1 cellular context compared by ENCODE assay signal in the genomic region with DNA sequence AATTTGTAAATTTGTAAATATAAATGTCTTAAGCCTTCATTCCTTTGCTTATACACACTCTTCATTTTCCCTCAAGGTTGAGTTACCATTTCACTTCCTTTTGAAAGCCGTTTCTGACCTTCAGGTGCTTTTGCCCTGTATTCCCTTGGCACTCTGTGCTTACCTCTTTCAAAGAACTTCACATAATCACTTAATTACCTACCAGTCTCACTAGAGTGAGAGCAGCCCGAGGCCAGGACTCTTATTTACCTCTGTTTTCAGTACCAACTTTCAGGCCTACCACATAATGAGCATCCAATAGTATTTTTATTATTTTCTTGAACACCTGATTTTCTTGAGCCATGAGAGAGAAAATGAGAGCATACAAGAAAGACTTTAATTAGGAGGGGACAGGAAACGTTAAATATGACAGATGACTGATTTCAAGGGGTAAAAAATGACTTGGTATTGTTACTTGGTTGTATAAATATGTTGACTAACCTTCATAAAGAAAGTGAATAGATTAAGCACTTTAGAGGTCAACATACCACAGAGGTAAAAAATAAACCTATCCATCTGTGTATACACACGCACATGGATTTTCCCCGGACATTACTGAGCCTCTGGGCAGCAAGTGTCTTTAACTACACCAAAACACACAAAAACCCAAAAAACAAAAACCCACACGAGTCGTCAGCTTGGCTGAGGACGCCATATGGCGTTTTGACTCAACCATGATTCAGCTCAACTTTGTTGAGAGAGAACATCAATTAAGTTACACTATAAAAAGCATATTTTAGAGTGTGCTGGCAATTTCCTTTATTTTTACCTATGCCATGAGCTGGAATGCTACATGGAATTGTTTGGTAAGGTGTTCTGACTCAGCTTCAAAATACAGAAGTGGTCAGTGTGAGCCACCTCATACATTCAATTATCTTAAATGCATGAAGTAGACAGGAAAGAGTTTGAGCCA.
TF ChIP-seq lines count a peak whose summit lies in the region.

No MANE protein-coding gene starts in this region.

TF ChIP-seq in GM12878, 131 proteins besides CTCF, POLR2A, EP300 and RAD21 (continues in another document):
- TF ChIP-seq, protein P1, sequence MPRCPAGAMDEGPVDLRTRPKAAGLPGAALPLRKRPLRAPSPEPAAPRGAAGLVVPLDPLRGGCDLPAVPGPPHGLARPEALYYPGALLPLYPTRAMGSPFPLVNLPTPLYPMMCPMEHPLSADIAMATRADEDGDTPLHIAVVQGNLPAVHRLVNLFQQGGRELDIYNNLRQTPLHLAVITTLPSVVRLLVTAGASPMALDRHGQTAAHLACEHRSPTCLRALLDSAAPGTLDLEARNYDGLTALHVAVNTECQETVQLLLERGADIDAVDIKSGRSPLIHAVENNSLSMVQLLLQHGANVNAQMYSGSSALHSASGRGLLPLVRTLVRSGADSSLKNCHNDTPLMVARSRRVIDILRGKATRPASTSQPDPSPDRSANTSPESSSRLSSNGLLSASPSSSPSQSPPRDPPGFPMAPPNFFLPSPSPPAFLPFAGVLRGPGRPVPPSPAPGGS (IDR thresholded peaks at IDR 0.05; ENCODE audit: borderline replicate concordance, insufficient read depth, low read depth, low read length, poor library complexity, severe bottlenecking): peak; percentile 48
- TF ChIP-seq ASH2L (IDR thresholded peaks at IDR 0.05; ENCODE audit: borderline replicate concordance, low read depth) (no peak), SUZ12 (IDR thresholded peaks at IDR 0.05; ENCODE audit: unreplicated experiment) (no peak), TBL1XR1 (IDR thresholded peaks at IDR 0.05; ENCODE audit: low read depth, low read length) (0 out of 2 replicates have a peak, but pooled peaks have one; percentile 69), SMAD1 (IDR thresholded peaks at IDR 0.05; ENCODE audit: low read depth, partially characterized antibody) (no peak), USF1 (IDR thresholded peaks at IDR 0.05; ENCODE audit: borderline replicate concordance, extremely low read length, insufficient read depth, low read depth, low read length) (no peak), PRDM15 (CRISPR knock-in tag; IDR thresholded peaks at IDR 0.05) (no peak), SREBF2 (IDR thresholded peaks at IDR 0.05; ENCODE audit: low read length) (no peak), BRCA1 (IDR thresholded peaks at IDR 0.05; ENCODE audit: low read depth, low read length) (no peak), ZNF622 (IDR thresholded peaks at IDR 0.05) (no peak), RFX5 (IDR thresholded peaks at IDR 0.05; ENCODE audit: low read depth, low read length) (no peak), FOS (IDR thresholded peaks at IDR 0.05; ENCODE audit: borderline replicate concordance, extremely low read depth, insufficient read length) (no peak), PAX5 (IDR thresholded peaks at IDR 0.05; ENCODE audit: borderline replicate concordance, low read depth, low read length) (peak; percentile 52; the same call in 1 of the 2 replicates), HDAC2 (IDR thresholded peaks at IDR 0.05) (no peak), EZH2 (IDR thresholded peaks at IDR 0.05; ENCODE audit: borderline replicate concordance, control insufficient read depth, low read depth, low read length) (no peak), IKZF2 (IDR thresholded peaks at IDR 0.05) (peak; percentile 71 to 72; a peak in 3 of 4 replicates), SIN3A (IDR thresholded peaks at IDR 0.05; ENCODE audit: low read depth, low read length) (no peak), RB1 (IDR thresholded peaks at IDR 0.05; ENCODE audit: borderline replicate concordance) (no peak), ZNF687 (IDR thresholded peaks at IDR 0.05) (no peak), IRF3 (IDR thresholded peaks at IDR 0.05) (no peak), POU2F2 (IDR thresholded peaks at IDR 0.05; ENCODE audit: borderline replicate concordance, low read depth, low read length) (0 out of 3 replicates have a peak, but pooled peaks have one; percentile 39)
- TF ChIP-seq, protein P2, sequence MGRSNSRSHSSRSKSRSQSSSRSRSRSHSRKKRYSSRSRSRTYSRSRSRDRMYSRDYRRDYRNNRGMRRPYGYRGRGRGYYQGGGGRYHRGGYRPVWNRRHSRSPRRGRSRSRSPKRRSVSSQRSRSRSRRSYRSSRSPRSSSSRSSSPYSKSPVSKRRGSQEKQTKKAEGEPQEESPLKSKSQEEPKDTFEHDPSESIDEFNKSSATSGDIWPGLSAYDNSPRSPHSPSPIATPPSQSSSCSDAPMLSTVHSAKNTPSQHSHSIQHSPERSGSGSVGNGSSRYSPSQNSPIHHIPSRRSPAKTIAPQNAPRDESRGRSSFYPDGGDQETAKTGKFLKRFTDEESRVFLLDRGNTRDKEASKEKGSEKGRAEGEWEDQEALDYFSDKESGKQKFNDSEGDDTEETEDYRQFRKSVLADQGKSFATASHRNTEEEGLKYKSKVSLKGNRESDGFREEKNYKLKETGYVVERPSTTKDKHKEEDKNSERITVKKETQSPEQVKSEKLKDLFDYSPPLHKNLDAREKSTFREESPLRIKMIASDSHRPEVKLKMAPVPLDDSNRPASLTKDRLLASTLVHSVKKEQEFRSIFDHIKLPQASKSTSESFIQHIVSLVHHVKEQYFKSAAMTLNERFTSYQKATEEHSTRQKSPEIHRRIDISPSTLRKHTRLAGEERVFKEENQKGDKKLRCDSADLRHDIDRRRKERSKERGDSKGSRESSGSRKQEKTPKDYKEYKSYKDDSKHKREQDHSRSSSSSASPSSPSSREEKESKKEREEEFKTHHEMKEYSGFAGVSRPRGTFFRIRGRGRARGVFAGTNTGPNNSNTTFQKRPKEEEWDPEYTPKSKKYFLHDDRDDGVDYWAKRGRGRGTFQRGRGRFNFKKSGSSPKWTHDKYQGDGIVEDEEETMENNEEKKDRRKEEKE (IDR thresholded peaks at IDR 0.05): no peak
- TF ChIP-seq, protein P3, sequence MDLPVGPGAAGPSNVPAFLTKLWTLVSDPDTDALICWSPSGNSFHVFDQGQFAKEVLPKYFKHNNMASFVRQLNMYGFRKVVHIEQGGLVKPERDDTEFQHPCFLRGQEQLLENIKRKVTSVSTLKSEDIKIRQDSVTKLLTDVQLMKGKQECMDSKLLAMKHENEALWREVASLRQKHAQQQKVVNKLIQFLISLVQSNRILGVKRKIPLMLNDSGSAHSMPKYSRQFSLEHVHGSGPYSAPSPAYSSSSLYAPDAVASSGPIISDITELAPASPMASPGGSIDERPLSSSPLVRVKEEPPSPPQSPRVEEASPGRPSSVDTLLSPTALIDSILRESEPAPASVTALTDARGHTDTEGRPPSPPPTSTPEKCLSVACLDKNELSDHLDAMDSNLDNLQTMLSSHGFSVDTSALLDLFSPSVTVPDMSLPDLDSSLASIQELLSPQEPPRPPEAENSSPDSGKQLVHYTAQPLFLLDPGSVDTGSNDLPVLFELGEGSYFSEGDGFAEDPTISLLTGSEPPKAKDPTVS (IDR thresholded peaks at IDR 0.05; ENCODE audit: low read depth, low read length): no peak
- TF ChIP-seq, protein P4, sequence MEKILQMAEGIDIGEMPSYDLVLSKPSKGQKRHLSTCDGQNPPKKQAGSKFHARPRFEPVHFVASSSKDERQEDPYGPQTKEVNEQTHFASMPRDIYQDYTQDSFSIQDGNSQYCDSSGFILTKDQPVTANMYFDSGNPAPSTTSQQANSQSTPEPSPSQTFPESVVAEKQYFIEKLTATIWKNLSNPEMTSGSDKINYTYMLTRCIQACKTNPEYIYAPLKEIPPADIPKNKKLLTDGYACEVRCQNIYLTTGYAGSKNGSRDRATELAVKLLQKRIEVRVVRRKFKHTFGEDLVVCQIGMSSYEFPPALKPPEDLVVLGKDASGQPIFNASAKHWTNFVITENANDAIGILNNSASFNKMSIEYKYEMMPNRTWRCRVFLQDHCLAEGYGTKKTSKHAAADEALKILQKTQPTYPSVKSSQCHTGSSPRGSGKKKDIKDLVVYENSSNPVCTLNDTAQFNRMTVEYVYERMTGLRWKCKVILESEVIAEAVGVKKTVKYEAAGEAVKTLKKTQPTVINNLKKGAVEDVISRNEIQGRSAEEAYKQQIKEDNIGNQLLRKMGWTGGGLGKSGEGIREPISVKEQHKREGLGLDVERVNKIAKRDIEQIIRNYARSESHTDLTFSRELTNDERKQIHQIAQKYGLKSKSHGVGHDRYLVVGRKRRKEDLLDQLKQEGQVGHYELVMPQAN (conservative IDR thresholded peaks at IDR 0.05): no peak
- TF ChIP-seq, protein P5, sequence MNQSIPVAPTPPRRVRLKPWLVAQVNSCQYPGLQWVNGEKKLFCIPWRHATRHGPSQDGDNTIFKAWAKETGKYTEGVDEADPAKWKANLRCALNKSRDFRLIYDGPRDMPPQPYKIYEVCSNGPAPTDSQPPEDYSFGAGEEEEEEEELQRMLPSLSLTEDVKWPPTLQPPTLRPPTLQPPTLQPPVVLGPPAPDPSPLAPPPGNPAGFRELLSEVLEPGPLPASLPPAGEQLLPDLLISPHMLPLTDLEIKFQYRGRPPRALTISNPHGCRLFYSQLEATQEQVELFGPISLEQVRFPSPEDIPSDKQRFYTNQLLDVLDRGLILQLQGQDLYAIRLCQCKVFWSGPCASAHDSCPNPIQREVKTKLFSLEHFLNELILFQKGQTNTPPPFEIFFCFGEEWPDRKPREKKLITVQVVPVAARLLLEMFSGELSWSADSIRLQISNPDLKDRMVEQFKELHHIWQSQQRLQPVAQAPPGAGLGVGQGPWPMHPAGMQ (IDR thresholded peaks at IDR 0.05; ENCODE audit: borderline replicate concordance): no peak
